Comparison of ENCODE assay signal across 23 cellular contexts in genomic region chr16:4083347-4083870, GRCh38. TPM values are rescaled to one million over a fixed set of nuclear protein-coding genes. Genes with fewer than 3 reads are reported as not detected.
DNase-seq lines count a peak whose midpoint lies in the region; ATAC-seq, FAIRE-seq and TF ChIP-seq lines count a peak whose summit lies in the region.
"Had no signal": no experiment of that assay in that cellular context is flagged by ENCODE, and none has a peak within 500 bp of the region (broad histone marks: within the 10 kb centered on the region; RNA-seq: fewer than 3 reads in every experiment).

No MANE protein-coding gene starts in this region.

- no peak overlapping the region for H3K14ac ChIP-seq in H1 (ENCODE audit: insufficient read length)

- no peak overlapping the region for H4K5ac ChIP-seq in H1 (ENCODE audit: insufficient read length, low read depth, low read length)

- 86% methylated on average over 5 of the region's 5 CpGs; no CpG with 5 or more reads in 1 of the 2 experiments for WGBS in H1 (ENCODE audit: extremely low coverage in 1 of 2, insufficient coverage in 1 of 2, insufficient read length in 1 of 2, insufficient replicate concordance in 2 of 2, low coverage in 1 of 2, low lambda C conversion rate in 2 of 2, missing lambda C conversion rate in 1 of 2), 2 experiments

- no peaks in the 10 kb centered on the region for H3K36me3 ChIP-seq in HEK293 (ENCODE audit: control insufficient read depth in 2 of 2, insufficient read depth in 1 of 2, low read length in 2 of 2)
- H3K36me3 ChIP-seq in H1 (ENCODE audit: control insufficient read depth in 2 of 4, insufficient read depth in 4 of 4, low read length in 3 of 4) = no peaks in the 10 kb centered on the region
- H3K36me3 ChIP-seq: HAP-1 had no signal

- peak overlapping the region; percentile 9 for H3K27ac Mint-ChIP-seq in T-helper 2 cell treated with Interferon-gamma antibody and Interleukin-4, amounts not matched to agents 5 μg/mL and 100 μg/mL, for 36 hours
- H3K27ac Mint-ChIP-seq: CD4-positive, CD25-positive, alpha-beta regulatory T cell; CD8-positive, alpha-beta T cell; GM23338 had no signal

- H3K79me2 ChIP-seq in H1 (ENCODE audit: control insufficient read depth in 1 of 2, insufficient read depth in 2 of 2, low read length in 2 of 2) = no peaks in the 10 kb centered on the region

- no peak overlapping the region for H2BK15ac ChIP-seq in H1 (ENCODE audit: low read length)

- ATAC-seq in HG02852 (IDR thresholded peaks at IDR 0.05; ENCODE audit: unreplicated experiment) = no peak
- ATAC-seq: CD8-positive, alpha-beta T cell; GM12878; GM23338 had no signal

- H3K27ac ChIP-seq in HEK293 (ENCODE audit: extremely low read depth, low read depth, low read length) (no peak overlapping the region), H1 (ENCODE audit: low read depth, low read length) (no peak overlapping the region)
- H3K27ac ChIP-seq: 22Rv1, C4-2B had no signal

- H4K91ac ChIP-seq in H1 (replicated peaks; ENCODE audit: insufficient read length, low read length) = no peak overlapping the region

- peaks cover 2% of the 10 kb centered on the region in 2 experiments for H4K20me1 ChIP-seq in H1 (replicated peaks in 1 of 2; ENCODE audit: control insufficient read depth in 1 of 2, insufficient read depth in 2 of 2, low read length in 2 of 2)

- TF ChIP-seq CTCF in HEK293 (tag by site-specific recombination; IDR thresholded peaks at IDR 0.05) (no peak), H1 (IDR thresholded peaks at IDR 0.05; ENCODE audit: control extremely low read depth in 1 of 3, insufficient read depth in 1 of 3, low read depth in 1 of 3, low read length in 3 of 3) (no peak), GM13976 (IDR thresholded peaks at IDR 0.05; ENCODE audit: borderline replicate concordance, control extremely low read depth, extremely low read depth, insufficient read depth, missing control alignments) (no peak)

- no peak overlapping the region for H3K18ac ChIP-seq in H1 (ENCODE audit: extremely low read depth, low read length)

- H3K4me1 ChIP-seq in HEK293 (ENCODE audit: control insufficient read depth, insufficient read depth, low read length) = no peaks in the 10 kb centered on the region
- H3K4me1 ChIP-seq in H1 (replicated peaks in 1 of 4; ENCODE audit: control insufficient read depth in 3 of 4, insufficient read depth in 4 of 4, low read length in 3 of 4) = peaks cover 0 to 5% (median 3%) of the 10 kb centered on the region in 4 experiments; a peak in 4 of 7 replicates
- H3K4me1 ChIP-seq: HAP-1 had no signal

- no peak overlapping the region for H2BK12ac ChIP-seq in H1 (ENCODE audit: low read depth, low read length)

- in situ Hi-C loops in GM13976 (cut with MboI; ENCODE audit: low sequenced_read_pairs, unreplicated experiment) = no loop called here

- H3K36me3 Mint-ChIP-seq in T-helper 2 cell treated with Interferon-gamma antibody and Interleukin-4, amounts not matched to agents 5 μg/mL and 100 μg/mL, for 36 hours (ENCODE audit: low read depth) = no peaks in the 10 kb centered on the region
- H3K36me3 Mint-ChIP-seq: CD8-positive, alpha-beta T cell had no signal

- DNase-seq in T-helper 2 cell treated with Interferon-gamma antibody and Interleukin-4, amounts not matched to agents 5 μg/mL and 100 μg/mL, for 36 hours (ENCODE audit: low spot score) = no peak
- DNase-seq in T-helper 2 cell (no peak), H1 (ENCODE audit: low read depth in 1 of 2, low spot score in 2 of 2) (no peak), GM13976 (ENCODE audit: low spot score) (no peak), AML-193 (lab: John Stamatoyannopoulos, UW) (no peak)
- DNase-seq: ACHN; CD8-positive, alpha-beta T cell; DMS 273 treated with DMSO at 0.1 percent for 48 hours; DMS79; EL; GDM1 had no signal

- H3K9me3 Mint-ChIP-seq in T-helper 2 cell treated with Interferon-gamma antibody and Interleukin-4, amounts not matched to agents 5 μg/mL and 100 μg/mL, for 36 hours = no peaks in the 10 kb centered on the region
- H3K9me3 Mint-ChIP-seq: CD8-positive, alpha-beta T cell; GM23338 had no signal

- TF ChIP-seq RAD21 in H1 (IDR thresholded peaks at IDR 0.05 in 1 of 2, conservative IDR thresholded peaks at IDR 0.05 in 1 of 2; ENCODE audit: low read depth in 2 of 2, low read length in 2 of 2) = no peak

- H2BK5ac ChIP-seq in H1 (ENCODE audit: low read depth, low read length) = no peak overlapping the region

- H2AFZ ChIP-seq in H1 (ENCODE audit: low read length) = no peak overlapping the region
- H2AFZ ChIP-seq: GM23338 had no signal

- no peak overlapping the region for H4K8ac ChIP-seq in H1 (ENCODE audit: extremely low read depth, insufficient read depth, low read length)

- FAIRE-seq in H1 (lab: Jason Lieb, UNC) = no peak
- FAIRE-seq: A204.1, D721Med, GM12878, GM18507, H54 had no signal

- CTCF ChIA-PET in HEK293 (lab: Yijun Ruan, JAX) = no interaction called here
- CTCF ChIA-PET in H1 (lab: Charles Lee; ENCODE audit: partially characterized antibody) = no interaction called here

- no peak overlapping the region for H3K4me3 Mint-ChIP-seq in T-helper 2 cell treated with Interferon-gamma antibody and Interleukin-4, amounts not matched to agents 5 μg/mL and 100 μg/mL, for 36 hours
- H3K4me3 Mint-ChIP-seq: CD8-positive, alpha-beta T cell; GM23338 had no signal

- H2AK5ac ChIP-seq in H1 (ENCODE audit: low read depth, low read length) = no peak overlapping the region

- H3K4me2 ChIP-seq in H1 (ENCODE audit: insufficient read depth in 1 of 2, low read depth in 2 of 2, low read length in 2 of 2) = no peak overlapping the region
- H3K4me2 ChIP-seq: GM23338 had no signal

- no peak overlapping the region for H3K56ac ChIP-seq in H1 (replicated peaks; ENCODE audit: insufficient read length, low read depth, low read length)

- no peak overlapping the region for H2BK20ac ChIP-seq in H1 (ENCODE audit: low read length)

- POLR2A ChIA-PET in HEK293 (lab: Yijun Ruan, JAX) (no interaction called here), H1 (lab: Charles Lee; ENCODE audit: partially characterized antibody) (no interaction called here)

- H3K4ac ChIP-seq in H1 (replicated peaks; ENCODE audit: insufficient read length, low read depth, low read length) = no peak overlapping the region

- peaks cover 27% of the 10 kb centered on the region for H3K4me1 Mint-ChIP-seq in T-helper 2 cell treated with Interferon-gamma antibody and Interleukin-4, amounts not matched to agents 5 μg/mL and 100 μg/mL, for 36 hours (ENCODE audit: low read depth)

- H3K27me3 Mint-ChIP-seq in T-helper 2 cell treated with Interferon-gamma antibody and Interleukin-4, amounts not matched to agents 5 μg/mL and 100 μg/mL, for 36 hours (ENCODE audit: low read depth) = no peaks in the 10 kb centered on the region

- H3K23ac ChIP-seq in H1 (ENCODE audit: insufficient read length) = no peak overlapping the region

- H3K4me3 ChIP-seq in HEK293 (ENCODE audit: low read depth, low read length) (no peak overlapping the region), H1 (ENCODE audit: extremely low read depth in 1 of 4, insufficient read depth in 2 of 4, low read depth in 3 of 4, low read length in 4 of 4) (no peak overlapping the region)
- H3K4me3 ChIP-seq: GM12878, GM23338, HAP-1 had no signal

- no peak overlapping the region for H3K9ac ChIP-seq in H1 (replicated peaks in 1 of 4; ENCODE audit: extremely low read depth in 1 of 4, low read depth in 3 of 4, low read length in 3 of 4)

- H3K9me3 ChIP-seq in HEK293 (ENCODE audit: control insufficient read depth, insufficient read depth, low read depth, low read length) = no peaks in the 10 kb centered on the region
- no peaks in the 10 kb centered on the region for H3K9me3 ChIP-seq in H1 (ENCODE audit: insufficient read depth in 2 of 2, low read depth in 1 of 2, low read length in 1 of 2)

- H3K27me3 ChIP-seq in H1 (replicated peaks in 1 of 4; ENCODE audit: control insufficient read depth in 3 of 4, extremely low read depth in 1 of 4, insufficient read depth in 3 of 4, low read length in 3 of 4) = no peaks in the 10 kb centered on the region

- H2BK120ac ChIP-seq in H1 (replicated peaks; ENCODE audit: low read depth, low read length) = no peak overlapping the region

- no peaks in the 10 kb centered on the region for H3K23me2 ChIP-seq in H1 (ENCODE audit: low read depth, low read length)

- no peak for TF ChIP-seq POLR2A in H1 (IDR thresholded peaks at IDR 0.05; ENCODE audit: control extremely low read depth in 1 of 2, low read depth in 2 of 2, low read length in 2 of 2)

- H3K79me1 ChIP-seq in H1 (ENCODE audit: low read depth, low read length) = no peaks in the 10 kb centered on the region

- no peak for TF ChIP-seq EP300 in H1 (IDR thresholded peaks at IDR 0.05; ENCODE audit: borderline replicate concordance in 1 of 2, low read depth in 2 of 2, low read length in 2 of 2)

TF ChIP-seq in HEK293, 187 proteins besides CTCF, POLR2A, EP300 and RAD21 (continues in another document):
- TF ChIP-seq, protein P1, sequence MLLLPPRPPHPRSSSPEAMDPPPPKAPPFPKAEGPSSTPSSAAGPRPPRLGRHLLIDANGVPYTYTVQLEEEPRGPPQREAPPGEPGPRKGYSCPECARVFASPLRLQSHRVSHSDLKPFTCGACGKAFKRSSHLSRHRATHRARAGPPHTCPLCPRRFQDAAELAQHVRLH (tag by site-specific recombination; IDR thresholded peaks at IDR 0.05) = peak; percentile 77; the same call in 1 of the 2 replicates
- TF ChIP-seq ZNF146 (tag by site-specific recombination; IDR thresholded peaks at IDR 0.05) (peak; percentile 100), ZNF391 (tag by site-specific recombination; IDR thresholded peaks at IDR 0.05; ENCODE audit: borderline replicate concordance, low read depth) (no peak), ZNF37A (tag by site-specific recombination; IDR thresholded peaks at IDR 0.05) (no peak)

TF ChIP-seq in H1, 55 proteins besides CTCF, POLR2A, EP300 and RAD21:
- TF ChIP-seq KDM1A (IDR thresholded peaks at IDR 0.05; ENCODE audit: borderline replicate concordance, low read length) (0 out of 2 replicates have a peak, but pooled peaks have one; percentile 18), SIX5 (IDR thresholded peaks at IDR 0.05; ENCODE audit: low read depth, low read length) (no peak)
TF ChIP-seq in H1: peak in this region for 1.

RNA-seq across cellular contexts. Expression of gene ADCY9, which starts 32.8 kb away (rescaled TPM):
- total RNA-seq in H1 (2021; fragmentation: NEBNext Ultra II Directional; extraction: Animal tissue kit (Norgen Biotek cat#: 25700)) = 13.1 and 13.4 TPM in 2 replicates
- 5.4 and 10.5 TPM in 2 replicates for polyA plus RNA-seq in H1 (2011; rRNA removed)
- 4.9 TPM for polyA plus RNA-seq in H1 (2011; cell fraction: cytosol; rRNA removed)
- 11.9 TPM for polyA plus RNA-seq in H1 (2011; cell fraction: nucleus; rRNA removed)
- 5.1 to 6.7 TPM (median 5.5 TPM) in 4 replicates for polyA plus RNA-seq in H1 (2012, experiment 1 of 2)
- 4.0 TPM for polyA plus RNA-seq in H1 (2012, experiment 2 of 2)
- polyA plus RNA-seq in H1 (2013, experiment 1 of 2) = 9.1 TPM
- 10.1 TPM for polyA plus RNA-seq in H1 (2013, experiment 2 of 2)
- 8.1 and 11.4 TPM in 2 replicates for polyA minus RNA-seq in H1 (2011; rRNA and poly(A)+ RNA removed)
- polyA minus RNA-seq in H1 (2011; cell fraction: cytosol; rRNA and poly(A)+ RNA removed) = 21.2 TPM
- polyA minus RNA-seq in H1 (2011; cell fraction: nucleus; rRNA and poly(A)+ RNA removed) = 9.9 TPM
